ENCODE assay signal across 9 cellular contexts in the genomic region with DNA sequence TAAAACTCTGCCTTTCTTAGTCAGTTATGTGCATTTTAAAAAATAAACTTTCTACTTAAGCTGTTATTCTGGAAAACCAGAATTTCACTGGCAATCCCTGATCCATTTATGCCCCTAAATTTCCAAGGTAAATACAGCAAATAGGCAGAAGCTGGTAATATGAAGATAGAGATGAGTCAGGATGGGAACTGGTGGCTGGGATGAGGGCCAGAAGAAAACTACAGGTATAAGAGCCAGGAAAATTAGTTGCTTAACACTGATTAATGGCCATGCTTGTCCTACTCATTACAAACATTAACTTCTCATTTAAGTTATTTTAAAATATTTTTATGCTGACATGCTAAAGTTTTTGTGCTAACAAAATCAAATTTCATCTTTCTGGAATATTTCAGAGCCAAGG. TPM values are rescaled to one million over a fixed set of nuclear protein-coding genes. Genes with fewer than 3 reads are reported as not detected.
"Had no signal": no experiment of that assay in that cellular context is flagged by ENCODE, and none has a peak within 500 bp of the region (broad histone marks: within the 10 kb centered on the region; RNA-seq: fewer than 3 reads in every experiment).

No MANE protein-coding gene starts in this region.

RNA-seq across cellular contexts. Expression of a gene that starts 37.1 kb away (rescaled TPM):
- total RNA-seq: OCI-LY7, PC-9, Peyer's patch, Right ventricle myocardium inferior, Right ventricle myocardium superior, RPMI7951, SJCRH30, SJSA1, SK-MEL-5 had no signal
